Comparison of ENCODE assay signal across 1 cellular context in genomic region chr1:6635910-6636760, GRCh38.
TF ChIP-seq lines count a peak whose summit lies in the region.

No MANE protein-coding gene starts in this region.

TF ChIP-seq in HEK293, 187 proteins besides CTCF, POLR2A, EP300 and RAD21 (continued from another document):
- TF ChIP-seq, protein P1, sequence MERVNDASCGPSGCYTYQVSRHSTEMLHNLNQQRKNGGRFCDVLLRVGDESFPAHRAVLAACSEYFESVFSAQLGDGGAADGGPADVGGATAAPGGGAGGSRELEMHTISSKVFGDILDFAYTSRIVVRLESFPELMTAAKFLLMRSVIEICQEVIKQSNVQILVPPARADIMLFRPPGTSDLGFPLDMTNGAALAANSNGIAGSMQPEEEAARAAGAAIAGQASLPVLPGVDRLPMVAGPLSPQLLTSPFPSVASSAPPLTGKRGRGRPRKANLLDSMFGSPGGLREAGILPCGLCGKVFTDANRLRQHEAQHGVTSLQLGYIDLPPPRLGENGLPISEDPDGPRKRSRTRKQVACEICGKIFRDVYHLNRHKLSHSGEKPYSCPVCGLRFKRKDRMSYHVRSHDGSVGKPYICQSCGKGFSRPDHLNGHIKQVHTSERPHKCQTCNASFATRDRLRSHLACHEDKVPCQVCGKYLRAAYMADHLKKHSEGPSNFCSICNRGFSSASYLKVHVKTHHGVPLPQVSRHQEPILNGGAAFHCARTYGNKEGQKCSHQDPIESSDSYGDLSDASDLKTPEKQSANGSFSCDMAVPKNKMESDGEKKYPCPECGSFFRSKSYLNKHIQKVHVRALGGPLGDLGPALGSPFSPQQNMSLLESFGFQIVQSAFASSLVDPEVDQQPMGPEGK (tag by site-specific recombination; IDR thresholded peaks at IDR 0.05), result no peak
- TF ChIP-seq ZFHX2 (tag by site-specific recombination; conservative IDR thresholded peaks at IDR 0.05), result peak; percentile 32; the same call in 1 of the 2 replicates
